In the genomic region with DNA sequence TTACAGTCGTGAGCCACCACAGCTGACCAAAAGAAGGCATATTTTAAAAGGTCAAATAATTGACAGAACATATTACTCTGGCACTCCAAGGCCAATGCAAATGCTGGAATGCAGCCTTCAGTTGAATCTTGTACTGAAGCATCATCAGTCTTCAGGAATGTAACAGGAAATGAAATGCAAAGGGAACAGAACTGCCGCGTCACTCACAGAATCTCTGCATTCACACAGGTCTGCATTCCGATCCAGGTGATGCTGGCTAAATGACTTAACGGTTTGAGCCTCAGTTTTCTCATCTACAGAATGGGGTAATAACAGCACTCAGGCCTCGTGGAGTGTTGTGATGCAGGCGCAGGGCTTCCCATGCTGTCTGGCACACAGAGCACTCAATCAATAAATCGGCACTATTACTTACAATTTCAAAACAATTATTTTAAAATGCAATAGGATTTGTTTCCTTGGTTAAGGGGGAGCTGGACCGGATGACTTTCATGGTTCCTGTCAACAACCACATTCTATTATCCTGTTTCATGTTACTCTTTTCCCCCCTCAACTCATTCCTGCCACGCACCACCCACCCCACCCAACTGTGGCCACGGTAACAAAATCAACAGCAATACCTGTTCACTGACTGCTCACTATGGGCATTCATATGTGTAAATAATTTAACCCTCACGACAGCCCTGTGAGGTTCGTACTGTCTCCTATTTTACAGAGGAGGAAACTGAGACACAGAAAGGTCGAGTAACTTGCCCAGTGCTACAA, we compare ENCODE assay signal across 12 cellular contexts. TPM values are rescaled to one million over a fixed set of nuclear protein-coding genes. Genes with fewer than 3 reads are reported as not detected.
DNase-seq lines count a peak whose midpoint lies in the region; ATAC-seq and TF ChIP-seq lines count a peak whose summit lies in the region.
"Had no signal": no experiment of that assay in that cellular context is flagged by ENCODE, and none has a peak within 500 bp of the region (broad histone marks: within the 10 kb centered on the region; RNA-seq: fewer than 3 reads in every experiment).

No MANE protein-coding gene starts in this region.

- H3K36me3 Mint-ChIP-seq in Caco-2 (ENCODE audit: insufficient read depth, unreplicated experiment): peaks cover 6% of the 10 kb centered on the region
- H3K36me3 Mint-ChIP-seq in activated CD4-positive, alpha-beta memory T cell treated with anti-CD3 and anti-CD28 coated beads, Interleukin-2, amount 10 ng/mL, durations not matched to agents 7 days and 5 days (ENCODE audit: low read depth): no peaks in the 10 kb centered on the region
- no peaks in the 10 kb centered on the region for H3K36me3 Mint-ChIP-seq in effector memory CD8-positive, alpha-beta T cell (ENCODE audit: insufficient read depth)
- H3K36me3 Mint-ChIP-seq: activated naive CD4-positive, alpha-beta T cell treated with anti-CD3 and anti-CD28 coated beads, Interleukin-2, amount 10 ng/mL, durations not matched to agents 7 days and 5 days had no signal

- no peaks in the 10 kb centered on the region for H3K9me3 Mint-ChIP-seq in Caco-2 (ENCODE audit: unreplicated experiment)
- H3K9me3 Mint-ChIP-seq in activated CD4-positive, alpha-beta memory T cell treated with anti-CD3 and anti-CD28 coated beads, Interleukin-2, amount 10 ng/mL, durations not matched to agents 7 days and 5 days: no peaks in the 10 kb centered on the region
- H3K9me3 Mint-ChIP-seq in effector memory CD8-positive, alpha-beta T cell: no peaks in the 10 kb centered on the region
- H3K9me3 Mint-ChIP-seq: activated naive CD4-positive, alpha-beta T cell treated with anti-CD3 and anti-CD28 coated beads, Interleukin-2, amount 10 ng/mL, durations not matched to agents 7 days and 5 days had no signal

- peak overlapping the region; percentile 1 for H4K8ac ChIP-seq in mesenchymal stem cell (ENCODE audit: low read length)

- no peaks in the 10 kb centered on the region for H3K27me3 Mint-ChIP-seq in Caco-2 (ENCODE audit: insufficient read depth, unreplicated experiment)
- peaks cover 4% of the 10 kb centered on the region for H3K27me3 Mint-ChIP-seq in activated CD4-positive, alpha-beta memory T cell treated with anti-CD3 and anti-CD28 coated beads, Interleukin-2, amount 10 ng/mL, durations not matched to agents 7 days and 5 days
- peaks cover 63 to 67% of the 10 kb centered on the region in 2 donors for H3K27me3 Mint-ChIP-seq in effector memory CD8-positive, alpha-beta T cell

- H3K4me1 ChIP-seq in Caco-2: peaks cover 74% of the 10 kb centered on the region
- H3K4me1 ChIP-seq in mesenchymal stem cell (ENCODE audit: control insufficient read depth, insufficient read depth, low read depth, low read length): peaks cover 19% of the 10 kb centered on the region

- H2BK120ac ChIP-seq in mesenchymal stem cell (ENCODE audit: low read depth, low read length): peak overlapping the region; percentile 11

- peak overlapping the region; percentile 97 for H3K27ac ChIP-seq in mesenchymal stem cell (ENCODE audit: low read length, poor library complexity, severe bottlenecking)
- H3K27ac ChIP-seq: C4-2B had no signal

- POLR2A ChIA-PET in Caco-2 (lab: Charles Lee): interaction anchor here (0.6 kb wide), 1 partner anchor 23 kb away, joined by 3 read pairs; no protein-coding TSS in a partner anchor
- POLR2A ChIA-PET in activated CD4-positive, alpha-beta memory T cell treated with anti-CD3 and anti-CD28 coated beads, Interleukin-2, amount 10 ng/mL, durations not matched to agents 7 days and 5 days (lab: Charles Lee): no interaction called here

- CTCF ChIA-PET in Caco-2 (lab: Charles Lee): interaction anchor here (1.2 kb wide), 1 partner anchor 86 kb away, joined by 5 read pairs; no protein-coding TSS in a partner anchor
- CTCF ChIA-PET in activated CD4-positive, alpha-beta memory T cell treated with anti-CD3 and anti-CD28 coated beads, Interleukin-2, amount 10 ng/mL, durations not matched to agents 7 days and 5 days (lab: Charles Lee): no interaction called here

- H3K4me2 ChIP-seq in mesenchymal stem cell (ENCODE audit: low read length, poor library complexity, severe bottlenecking): peak overlapping the region; percentile 10

- peak overlapping the region; percentile 46 for H2BK5ac ChIP-seq in mesenchymal stem cell (ENCODE audit: low read depth, low read length, poor library complexity, severe bottlenecking)

- peak overlapping the region; percentile 68 for H3K4me3 Mint-ChIP-seq in Caco-2 (ENCODE audit: unreplicated experiment)
- H3K4me3 Mint-ChIP-seq in activated CD4-positive, alpha-beta memory T cell treated with anti-CD3 and anti-CD28 coated beads, Interleukin-2, amount 10 ng/mL, durations not matched to agents 7 days and 5 days: no peak overlapping the region
- H3K4me3 Mint-ChIP-seq in effector memory CD8-positive, alpha-beta T cell: no peak overlapping the region
- H3K4me3 Mint-ChIP-seq: activated naive CD4-positive, alpha-beta T cell treated with anti-CD3 and anti-CD28 coated beads, Interleukin-2, amount 10 ng/mL, durations not matched to agents 7 days and 5 days had no signal

- H3K79me1 ChIP-seq in mesenchymal stem cell (replicated peaks; ENCODE audit: low read length, poor library complexity, severe bottlenecking): no peaks in the 10 kb centered on the region

- H3K14ac ChIP-seq in mesenchymal stem cell (ENCODE audit: low read length in 2 of 2): peak overlapping the region in 1 of 2 experiments; percentile 62

- H3K9ac ChIP-seq in mesenchymal stem cell (ENCODE audit: low read length): no peak overlapping the region

- H3K9me3 ChIP-seq in Caco-2 (no peaks in the 10 kb centered on the region), mesenchymal stem cell (ENCODE audit: control insufficient read depth, low read length) (no peaks in the 10 kb centered on the region)

- no peak for TF ChIP-seq RAD21 in Ishikawa (IDR thresholded peaks at IDR 0.05; ENCODE audit: low read depth)

- H3K18ac ChIP-seq in mesenchymal stem cell (ENCODE audit: low read depth in 1 of 2, low read length in 2 of 2): peak overlapping the region; percentile 50 to 52

- intact Hi-C loops in Caco-2 (cut with micrococcal nuclease; ENCODE audit: unreplicated experiment): loop anchor here (1.0 to 2.0 kb wide), 3 partner anchors 15 to 55 kb away; no protein-coding TSS in a partner anchor

- no peak overlapping the region for H2AFZ ChIP-seq in mesenchymal stem cell (ENCODE audit: low read depth, low read length)

- peak overlapping the region; percentile 29 to 60 for H2BK12ac ChIP-seq in mesenchymal stem cell (ENCODE audit: low read length in 2 of 2)

- no peak overlapping the region for H3K23ac ChIP-seq in mesenchymal stem cell (ENCODE audit: low read length in 2 of 2)

- H3K27ac Mint-ChIP-seq in Caco-2 (ENCODE audit: unreplicated experiment): peak overlapping the region; percentile 82
- no peak overlapping the region for H3K27ac Mint-ChIP-seq in activated CD4-positive, alpha-beta memory T cell treated with anti-CD3 and anti-CD28 coated beads, Interleukin-2, amount 10 ng/mL, durations not matched to agents 7 days and 5 days
- H3K27ac Mint-ChIP-seq in effector memory CD8-positive, alpha-beta T cell: no peak overlapping the region
- H3K27ac Mint-ChIP-seq: activated naive CD4-positive, alpha-beta T cell treated with anti-CD3 and anti-CD28 coated beads, Interleukin-2, amount 10 ng/mL, durations not matched to agents 7 days and 5 days had no signal

- H3K4me3 ChIP-seq in Caco-2 (ENCODE audit: low read depth, low read length) (no peak overlapping the region), mesenchymal stem cell (ENCODE audit: insufficient read depth in 1 of 2, low read depth in 1 of 2, low read length in 2 of 2) (no peak overlapping the region)

- H2AK5ac ChIP-seq in mesenchymal stem cell (ENCODE audit: low read length, severe bottlenecking): peak overlapping the region; percentile 95

- no peak for TF ChIP-seq CTCF in Caco-2 (IDR thresholded peaks at IDR 0.05; ENCODE audit: insufficient read depth in 1 of 2, low read depth in 1 of 2, low read length in 1 of 2, severe bottlenecking in 1 of 2, unreplicated experiment in 1 of 2)

- peaks cover 45% of the 10 kb centered on the region for H3K4me1 Mint-ChIP-seq in Caco-2 (ENCODE audit: low read depth, unreplicated experiment)
- no peaks in the 10 kb centered on the region for H3K4me1 Mint-ChIP-seq in activated CD4-positive, alpha-beta memory T cell treated with anti-CD3 and anti-CD28 coated beads, Interleukin-2, amount 10 ng/mL, durations not matched to agents 7 days and 5 days
- H3K4me1 Mint-ChIP-seq in effector memory CD8-positive, alpha-beta T cell (ENCODE audit: low read depth in 2 of 2): no peaks in the 10 kb centered on the region
- H3K4me1 Mint-ChIP-seq: activated naive CD4-positive, alpha-beta T cell treated with anti-CD3 and anti-CD28 coated beads, Interleukin-2, amount 10 ng/mL, durations not matched to agents 7 days and 5 days had no signal

- no TSS peak for BruUV-seq in Caco-2 (replicated peaks; lab: Mats Ljungman, UMichigan)

- peak overlapping the region in 1 of 2 experiments; percentile 56 for H3K4ac ChIP-seq in mesenchymal stem cell (ENCODE audit: low read depth in 1 of 2, low read length in 2 of 2)

- DNase-seq in Caco-2 (no peak), ecto neural progenitor cell (ENCODE audit: low spot score) (peak; percentile 39), mesenchymal stem cell (peak; percentile 63), D341Med (ENCODE audit: low spot score) (no peak)
- no peak for DNase-seq in effector CD8-positive, alpha-beta T cell (lab: John Stamatoyannopoulos, UW)
- no peak for DNase-seq in activated CD4-positive, alpha-beta memory T cell treated with anti-CD3 and anti-CD28 coated beads, Interleukin-2, amount 10 ng/mL, durations not matched to agents 7 days and 5 days
- no peak for DNase-seq in effector memory CD8-positive, alpha-beta T cell
- DNase-seq: activated naive CD4-positive, alpha-beta T cell treated with anti-CD3 and anti-CD28 coated beads, Interleukin-2, amount 10 ng/mL, durations not matched to agents 7 days and 5 days; MV-4-11; stimulated activated CD4-positive, alpha-beta T cell treated with anti-CD3 and anti-CD28 coated beads, Interleukin-2, amount 100 ng/mL, for 48 hours had no signal

- peak overlapping the region; percentile 25 for H4K91ac ChIP-seq in mesenchymal stem cell (ENCODE audit: low read length)

- no peak for TF ChIP-seq EP300 in Ishikawa (IDR thresholded peaks at IDR 0.05; ENCODE audit: borderline replicate concordance)

- no peak for ATAC-seq in effector memory CD8-positive, alpha-beta T cell (replicated peaks)

- H2BK15ac ChIP-seq in mesenchymal stem cell (ENCODE audit: low read depth, poor library complexity, severe bottlenecking): no peak overlapping the region

- 72% methylated on average over 13 of the region's 14 CpGs for WGBS in mesenchymal stem cell

- no peaks in the 10 kb centered on the region for H3K27me3 ChIP-seq in Caco-2 (replicated peaks; ENCODE audit: control insufficient read depth, insufficient read depth, low read length)
- H3K27me3 ChIP-seq in mesenchymal stem cell (ENCODE audit: control insufficient read depth in 1 of 2, insufficient read depth in 1 of 2, low read length in 2 of 2): no peaks in the 10 kb centered on the region

- no peaks in the 10 kb centered on the region for H3K36me3 ChIP-seq in Caco-2 (ENCODE audit: control insufficient read depth, insufficient read depth, low read length)
- peaks cover 0 to 17% of the 10 kb centered on the region in 2 experiments for H3K36me3 ChIP-seq in mesenchymal stem cell (ENCODE audit: control insufficient read depth in 1 of 2, insufficient read depth in 2 of 2, low read depth in 1 of 2, low read length in 2 of 2)

RNA-seq across cellular contexts. Expression of a gene that starts 32.5 kb away (rescaled TPM):
- total RNA-seq in Caco-2 (2022): 37.1 and 40.4 TPM in 2 replicates
- polyA plus RNA-seq in mesenchymal stem cell (2013, experiment 1 of 2): 2,552 TPM
- 3,066 TPM for polyA plus RNA-seq in mesenchymal stem cell (2013, experiment 2 of 2)
- not detected for total RNA-seq in activated CD4-positive, alpha-beta memory T cell treated with anti-CD3 and anti-CD28 coated beads, Interleukin-2, amount 10 ng/mL, durations not matched to agents 7 days and 5 days

Comparison
In these comparisons a context has a peak if more than half of its experiments do, and no peak if none do; other contexts are left out.
1. DNase-seq: peak in ecto neural progenitor cell (single experiment) and mesenchymal stem cell (single experiment); none in Caco-2 (0 of 2), D341Med (single experiment), effector CD8-positive, alpha-beta T cell (single experiment), activated CD4-positive, alpha-beta memory T cell treated with anti-CD3 and anti-CD28 coated beads, Interleukin-2, amount 10 ng/mL, durations not matched to agents 7 days and 5 days (single experiment) and effector memory CD8-positive, alpha-beta T cell (0 of 3).
2. RNA of a gene that starts 32.5 kb away (total RNA-seq): 37.1 to 40.4 TPM in Caco-2; not detected in activated CD4-positive, alpha-beta memory T cell treated with anti-CD3 and anti-CD28 coated beads, Interleukin-2, amount 10 ng/mL, durations not matched to agents 7 days and 5 days; every median in the first group is over 10 times any median in the second.